Comparison of ENCODE assay signal across 8 cellular contexts in the genomic region with DNA sequence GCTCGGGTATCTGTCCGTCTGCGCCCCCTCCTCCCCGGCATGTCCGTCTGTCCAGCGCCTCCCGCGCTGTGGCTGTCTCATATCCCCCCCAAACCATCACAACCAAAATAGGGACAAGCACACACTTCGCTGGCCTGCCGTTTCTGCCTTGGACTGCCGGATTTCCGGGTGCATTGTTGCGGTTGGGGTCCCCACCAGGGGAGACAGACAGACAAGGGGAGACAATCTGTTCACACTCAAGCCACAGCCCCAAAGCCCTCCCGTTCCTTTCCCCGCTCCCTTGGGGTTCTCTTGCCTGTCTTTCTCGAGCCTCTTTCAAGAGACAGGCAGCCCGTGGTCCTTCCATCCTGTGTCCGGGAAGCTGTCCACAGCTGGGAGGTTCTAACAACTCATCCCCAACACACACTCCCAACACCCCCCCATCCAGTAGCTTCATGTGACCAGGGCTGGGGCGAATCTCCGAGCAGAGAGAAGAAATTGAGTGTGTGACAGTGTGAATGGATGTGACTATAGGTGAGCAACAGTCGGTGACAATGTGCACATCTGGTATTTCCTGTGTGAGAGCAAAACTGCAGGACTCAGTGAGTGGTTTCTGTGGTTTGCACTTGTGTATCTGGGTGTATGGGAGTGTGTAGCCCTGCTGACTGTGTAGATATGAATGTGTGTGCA. TPM values are rescaled to one million over a fixed set of nuclear protein-coding genes. Genes with fewer than 3 reads are reported as not detected.
DNase-seq lines count a peak whose midpoint lies in the region; ATAC-seq, FAIRE-seq and TF ChIP-seq lines count a peak whose summit lies in the region.

No MANE protein-coding gene starts in this region.

- H3K27ac ChIP-seq in A673 (ENCODE audit: low read depth, low read length, poor library complexity, severe bottlenecking) (peak overlapping the region; percentile 37), kidney (ENCODE audit: low read depth in 2 of 2, low read length in 2 of 2) (peak overlapping the region; percentile 16 to 85)

- H3K9ac ChIP-seq in kidney (ENCODE audit: low read length in 2 of 2) = peak overlapping the region; percentile 43 to 79

- no TSS peak for BruUV-seq in A673 (replicated peaks; lab: Mats Ljungman, UMichigan)

- H3K27me3 ChIP-seq in A673 (replicated peaks; ENCODE audit: insufficient read depth, low read depth, low read length, poor library complexity) = no peaks in the 10 kb centered on the region

- POLR2A ChIA-PET in A673 (lab: Charles Lee; ENCODE audit: low non-redundant PET) = no interaction called here

- H3K9me3 ChIP-seq in A673 (ENCODE audit: low read depth, low read length, poor library complexity, severe bottlenecking) (no peaks in the 10 kb centered on the region), kidney (ENCODE audit: control insufficient read depth in 1 of 2, low read length in 2 of 2) (no peaks in the 10 kb centered on the region)

- H3K36me3 ChIP-seq in A673 (ENCODE audit: insufficient read depth, low read length, poor library complexity, severe bottlenecking) (no peaks in the 10 kb centered on the region), kidney (ENCODE audit: control insufficient read depth in 1 of 2, insufficient read depth in 2 of 2, low read length in 2 of 2) (no peaks in the 10 kb centered on the region)

- intact Hi-C loops in A673 (cut with micrococcal nuclease; ENCODE audit: unreplicated experiment) (no loop called here), kidney (cut with DNase I) (no loop called here)

- FAIRE-seq in RCC 7860 (lab: Jason Lieb, UNC) = no peak
- no peak for FAIRE-seq in kidney (lab: Jason Lieb, UNC)

- H3K27ac Mint-ChIP-seq in brain = peak overlapping the region; percentile 69 to 96 (median 70)
- peak overlapping the region; percentile 99 for H3K27ac Mint-ChIP-seq in stimulated activated effector memory CD8-positive, alpha-beta T cell treated with anti-CD3 and anti-CD28 coated beads, Interleukin-12 subunit alpha, Interleukin-12 subunit beta, amount 100 ng/mL, for 72 hours

- H3K4me1 Mint-ChIP-seq in brain = peaks cover 46% of the 10 kb centered on the region
- peaks cover 71% of the 10 kb centered on the region for H3K4me1 Mint-ChIP-seq in stimulated activated effector memory CD8-positive, alpha-beta T cell treated with anti-CD3 and anti-CD28 coated beads, Interleukin-12 subunit alpha, Interleukin-12 subunit beta, amount 100 ng/mL, for 72 hours

- H3K9me3 Mint-ChIP-seq in brain = peaks cover 0 to 6% (median 0%) of the 10 kb centered on the region in 5 experiments
- no peaks in the 10 kb centered on the region for H3K9me3 Mint-ChIP-seq in stimulated activated effector memory CD8-positive, alpha-beta T cell treated with anti-CD3 and anti-CD28 coated beads, Interleukin-12 subunit alpha, Interleukin-12 subunit beta, amount 100 ng/mL, for 72 hours

- ATAC-seq in GM19035 (IDR thresholded peaks at IDR 0.05; ENCODE audit: unreplicated experiment) = peak; percentile 17
- peak; percentile 68 for ATAC-seq in stimulated activated effector memory CD8-positive, alpha-beta T cell treated with anti-CD3 and anti-CD28 coated beads, Interleukin-12 subunit alpha, Interleukin-12 subunit beta, amount 100 ng/mL, for 72 hours

- H3K4me3 ChIP-seq in A673 (ENCODE audit: low read depth, low read length, poor library complexity, severe bottlenecking) (peak overlapping the region; percentile 56), kidney (ENCODE audit: low read length in 2 of 2) (peak overlapping the region; percentile 53 to 81)

- H3K4me1 ChIP-seq in A673 (ENCODE audit: insufficient read depth, low read length, poor library complexity, severe bottlenecking) (peaks cover 13% of the 10 kb centered on the region), kidney (ENCODE audit: control insufficient read depth in 1 of 2, insufficient read depth in 1 of 2, low read depth in 1 of 2, low read length in 2 of 2) (peaks cover 0 to 17% of the 10 kb centered on the region in 2 donors)

- H3K4me3 Mint-ChIP-seq in brain = peak overlapping the region; percentile 81 to 91 (median 87)
- peak overlapping the region; percentile 87 for H3K4me3 Mint-ChIP-seq in stimulated activated effector memory CD8-positive, alpha-beta T cell treated with anti-CD3 and anti-CD28 coated beads, Interleukin-12 subunit alpha, Interleukin-12 subunit beta, amount 100 ng/mL, for 72 hours

- DNase-seq in A673 (ENCODE audit: low spot score) (no peak), RCC 7860 (ENCODE audit: low spot score) (peak; percentile 42), kidney (no peak), iPS-NIHi7 (ENCODE audit: extremely low spot score) (no peak), Ammon's horn (ENCODE audit: low spot score) (no peak)
- peak; percentile 28 to 84 for DNase-seq in stimulated activated effector memory CD8-positive, alpha-beta T cell treated with anti-CD3 and anti-CD28 coated beads, Interleukin-12 subunit alpha, Interleukin-12 subunit beta, amount 100 ng/mL, for 72 hours (ENCODE audit: low spot score in 2 of 2)

- CTCF ChIA-PET in A673 (lab: Charles Lee) = no interaction called here

- H3K27me3 Mint-ChIP-seq in brain = peaks cover 25% of the 10 kb centered on the region

- H3K36me3 Mint-ChIP-seq in brain = no peaks in the 10 kb centered on the region
- peaks cover 37% of the 10 kb centered on the region for H3K36me3 Mint-ChIP-seq in stimulated activated effector memory CD8-positive, alpha-beta T cell treated with anti-CD3 and anti-CD28 coated beads, Interleukin-12 subunit alpha, Interleukin-12 subunit beta, amount 100 ng/mL, for 72 hours

- no peak for TF ChIP-seq CTCF in A673 (conservative IDR thresholded peaks at IDR 0.05; ENCODE audit: low read depth, low read length)
- no peak for TF ChIP-seq CTCF in brain (conservative IDR thresholded peaks at IDR 0.05)
- TF ChIP-seq CTCF in kidney (IDR thresholded peaks at IDR 0.05; ENCODE audit: borderline replicate concordance, extremely low read depth, insufficient read depth) = no peak

RNA-seq across cellular contexts. Expression of a gene that starts 16.5 kb away (rescaled TPM):
- total RNA-seq in A673 (2021) = 1.0 and 1.9 TPM in 2 replicates
- 0.92 TPM for polyA plus RNA-seq in brain (ENCODE audit: insufficient read depth, low read depth, low replicate concordance)
- 0.98 TPM for total RNA-seq in kidney
- polyA plus RNA-seq in kidney (ENCODE audit: insufficient read depth, low read depth, low replicate concordance) = 0.73 TPM

RNA-seq across cellular contexts. Expression of a gene that starts 27.6 kb away (rescaled TPM):
- total RNA-seq in A673 (2021) = 158 and 165 TPM in 2 replicates
- 97.8 TPM for polyA plus RNA-seq in brain (ENCODE audit: insufficient read depth, low read depth, low replicate concordance)
- total RNA-seq in kidney = 60.8 TPM
- 107 TPM for polyA plus RNA-seq in kidney (ENCODE audit: insufficient read depth, low read depth, low replicate concordance)

RNA-seq across cellular contexts. Expression of a gene that starts 44.9 kb away (rescaled TPM):
- total RNA-seq in A673 (2021) = 23.2 and 30.1 TPM in 2 replicates
- 4.9 TPM for polyA plus RNA-seq in brain (ENCODE audit: insufficient read depth, low read depth, low replicate concordance)
- 3.9 TPM for total RNA-seq in kidney
- polyA plus RNA-seq in kidney (ENCODE audit: insufficient read depth, low read depth, low replicate concordance) = 2.4 TPM

RNA-seq across cellular contexts. Expression of a gene that starts 45.5 kb away (rescaled TPM):
- total RNA-seq in A673 (2021) = 6.6 and 9.1 TPM in 2 replicates
- 64.4 TPM for polyA plus RNA-seq in brain (ENCODE audit: insufficient read depth, low read depth, low replicate concordance)
- total RNA-seq in kidney = 7.3 TPM
- 8.2 TPM for polyA plus RNA-seq in kidney (ENCODE audit: insufficient read depth, low read depth, low replicate concordance)

RNA-seq across cellular contexts. Expression of a gene that starts 46.4 kb away (rescaled TPM):
- total RNA-seq in A673 (2021) = 5.5 and 8.1 TPM in 2 replicates
- 14.8 TPM for polyA plus RNA-seq in brain (ENCODE audit: insufficient read depth, low read depth, low replicate concordance)
- 32.4 TPM for total RNA-seq in kidney
- 21.4 TPM for polyA plus RNA-seq in kidney (ENCODE audit: insufficient read depth, low read depth, low replicate concordance)

Comparison
In these comparisons a context has a peak if more than half of its experiments do, and no peak if none do; other contexts are left out.
1. DNase-seq: peak in RCC 7860 (single experiment) and stimulated activated effector memory CD8-positive, alpha-beta T cell treated with anti-CD3 and anti-CD28 coated beads, Interleukin-12 subunit alpha, Interleukin-12 subunit beta, amount 100 ng/mL, for 72 hours (2 of 2); none in A673 (single experiment), kidney (single experiment), iPS-NIHi7 (single experiment) and Ammon's horn (single experiment).